Comparison of ENCODE assay signal across 1 cellular context in genomic region chr3:153145454-153145853, GRCh38.
TF ChIP-seq lines count a peak whose summit lies in the region.

No MANE protein-coding gene starts in this region.

TF ChIP-seq in K562, 482 proteins besides CTCF, POLR2A, EP300 and RAD21:
- TF ChIP-seq TBP (optimal IDR thresholded peaks at IDR 0.05; ENCODE audit: low read depth, low read length): no peak
- no peak for TF ChIP-seq ZNF239 (CRISPR knock-in tag; IDR thresholded peaks at IDR 0.05)
- no peak for TF ChIP-seq ZNF77 (CRISPR knock-in tag; IDR thresholded peaks at IDR 0.05)
- TF ChIP-seq HNRNPH1 (optimal IDR thresholded peaks at IDR 0.05; ENCODE audit: low read depth, low read length): no peak
- no peak for TF ChIP-seq STAT6 (CRISPR knock-in tag; IDR thresholded peaks at IDR 0.05)
- TF ChIP-seq NFYB (IDR thresholded peaks at IDR 0.05; ENCODE audit: extremely low read depth, insufficient read length): no peak
- no peak for TF ChIP-seq ZSCAN32 (CRISPR knock-in tag; IDR thresholded peaks at IDR 0.05)
- TF ChIP-seq PTTG1 (tag; IDR thresholded peaks at IDR 0.05; ENCODE audit: low read depth): no peak
- TF ChIP-seq ZNF589 (CRISPR knock-in tag; IDR thresholded peaks at IDR 0.05; ENCODE audit: low read depth): no peak
- no peak for TF ChIP-seq ZC3H11A (IDR thresholded peaks at IDR 0.05; ENCODE audit: low read depth, low read length)
